In the genomic region with DNA sequence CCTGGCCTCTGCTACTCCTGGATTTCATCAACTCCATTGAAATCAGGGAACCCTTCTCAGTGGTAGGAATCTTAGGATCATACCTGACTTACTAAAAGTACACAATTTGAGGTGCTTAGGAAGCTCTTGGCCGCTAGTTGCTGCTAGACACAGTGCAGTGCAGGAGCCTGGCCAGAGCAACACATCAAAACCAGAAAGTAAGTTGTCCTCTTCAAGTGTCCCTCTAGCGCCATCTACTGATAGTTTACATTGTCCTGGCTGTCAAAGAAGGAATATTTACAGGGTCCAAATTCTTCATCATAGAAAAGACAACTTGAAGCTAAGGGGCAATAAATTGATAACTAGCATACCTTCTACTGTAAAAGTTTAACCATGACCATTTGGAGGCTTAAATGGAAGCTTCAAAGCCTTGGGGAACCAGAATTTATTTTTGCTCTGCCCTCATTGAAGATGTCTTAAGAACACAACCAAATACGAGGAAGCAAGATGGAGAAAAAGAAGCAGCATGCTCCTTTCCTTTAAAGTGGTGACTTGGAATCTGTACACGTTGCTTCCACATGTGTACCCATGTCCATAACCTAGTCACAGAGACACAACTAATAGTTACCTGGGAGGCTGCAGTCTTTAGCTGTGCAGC, we compare ENCODE assay signal across 8 cellular contexts.
DNase-seq lines count a peak whose midpoint lies in the region; ATAC-seq and TF ChIP-seq lines count a peak whose summit lies in the region.

No MANE protein-coding gene starts in this region.

- no peak overlapping the region for H3K4me2 ChIP-seq in fibroblast of lung (ENCODE audit: extremely low read depth, insufficient read depth, low read length)

- no peaks in the 10 kb centered on the region for H3K79me2 ChIP-seq in fibroblast of lung (ENCODE audit: control insufficient read depth, insufficient read depth, low read length)

- no peaks in the 10 kb centered on the region for H3K36me3 ChIP-seq in SJSA1
- no peaks in the 10 kb centered on the region for H3K36me3 ChIP-seq in fibroblast of lung (ENCODE audit: control insufficient read depth, insufficient read depth, low read length)

- H3K27me3 ChIP-seq in SJSA1 (replicated peaks) (no peaks in the 10 kb centered on the region), fibroblast of lung (ENCODE audit: control insufficient read depth, insufficient read depth, low read length) (no peaks in the 10 kb centered on the region)

- TF ChIP-seq CTCF in AG10803 (conservative IDR thresholded peaks at IDR 0.05; ENCODE audit: low read length) (peak; percentile 58), fibroblast of lung (conservative IDR thresholded peaks at IDR 0.05 in 1 of 2, IDR thresholded peaks at IDR 0.05 in 1 of 2; ENCODE audit: low read depth in 1 of 2, low read length in 2 of 2) (peak; percentile 62 to 76), neural crest cell (conservative IDR thresholded peaks at IDR 0.05) (peak; percentile 94)

- no peaks in the 10 kb centered on the region for H3K27me3 Mint-ChIP-seq in neural crest cell (ENCODE audit: low read depth)

- no peak overlapping the region for H3K4me3 Mint-ChIP-seq in neural crest cell

- H3K4me1 ChIP-seq in SJSA1 (replicated peaks) = no peaks in the 10 kb centered on the region
- H3K4me1 ChIP-seq in fibroblast of lung (ENCODE audit: control insufficient read depth, extremely low read depth, insufficient read depth, low read length) = no peaks in the 10 kb centered on the region

- H3K4me1 Mint-ChIP-seq in neural crest cell = no peaks in the 10 kb centered on the region

- H3K36me3 Mint-ChIP-seq in neural crest cell (ENCODE audit: low read depth) = no peaks in the 10 kb centered on the region

- H3K4me3 ChIP-seq in AG10803 (ENCODE audit: low read length) = no peak overlapping the region
- H3K4me3 ChIP-seq in SJSA1 = no peak overlapping the region
- no peak overlapping the region for H3K4me3 ChIP-seq in fibroblast of lung (replicated peaks in 1 of 4; ENCODE audit: control extremely low read depth in 1 of 4, insufficient read depth in 1 of 4, low read depth in 3 of 4, low read length in 4 of 4)

- DNase-seq in AG10803 (ENCODE audit: low read depth) (peak; percentile 49), NCI-H1105 treated with DMSO at 0.1 percent for 48 hours (lab: John Stamatoyannopoulos, UW) (peak; percentile 83), SJSA1 (ENCODE audit: low read depth in 1 of 2, low spot score in 2 of 2) (peak; percentile 48 to 53), fibroblast of lung (ENCODE audit: low read depth in 2 of 2) (peak; percentile 64 to 78), neural crest cell (ENCODE audit: low read depth, low spot score) (peak; percentile 41)
- DNase-seq in stimulated activated naive CD4-positive, alpha-beta T cell (lab: John Stamatoyannopoulos, UW) = no peak

- no peak overlapping the region for H3K27ac Mint-ChIP-seq in neural crest cell (ENCODE audit: unreplicated experiment)

- no peak overlapping the region for H2AFZ ChIP-seq in fibroblast of lung (ENCODE audit: low read length)

- ATAC-seq in GM18519 (IDR thresholded peaks at IDR 0.05; ENCODE audit: low FRiP score, unreplicated experiment) = peak; percentile 99
- peak; percentile 97 for ATAC-seq in HG02885 (IDR thresholded peaks at IDR 0.05; ENCODE audit: poor library complexity, unreplicated experiment)

- H4K20me1 ChIP-seq in fibroblast of lung (ENCODE audit: control insufficient read depth, extremely low read depth, insufficient read depth, low read length) = no peaks in the 10 kb centered on the region

- H3K27ac ChIP-seq in SJSA1 = no peak overlapping the region
- H3K27ac ChIP-seq in fibroblast of lung (ENCODE audit: insufficient read depth, low read length) = no peak overlapping the region

- H3K9me3 Mint-ChIP-seq in neural crest cell = peaks cover 3% of the 10 kb centered on the region

- no peak overlapping the region for H3K9ac ChIP-seq in fibroblast of lung (ENCODE audit: insufficient read depth, low read length)

- H3K9me3 ChIP-seq in SJSA1 (replicated peaks) (no peaks in the 10 kb centered on the region), fibroblast of lung (ENCODE audit: control insufficient read depth, insufficient read depth, low read depth, low read length) (no peaks in the 10 kb centered on the region)

Comparison
In these comparisons a context has a peak if more than half of its experiments do, and no peak if none do; other contexts are left out.
1. DNase-seq: peak in AG10803 (single experiment), NCI-H1105 treated with DMSO at 0.1 percent for 48 hours (single experiment), SJSA1 (2 of 2), fibroblast of lung (2 of 2) and neural crest cell (single experiment); none in stimulated activated naive CD4-positive, alpha-beta T cell (0 of 6).
2. Peak in every context shown above with its lines, with median percentiles within 50 percentile points of each other: CTCF ChIP-seq.